In genomic region chr2:7029291-7030059, GRCh38 we compare ENCODE assay signal across 16 cellular contexts.
DNase-seq lines count a peak whose midpoint lies in the region; ATAC-seq and TF ChIP-seq lines count a peak whose summit lies in the region.
"Had no signal": no experiment of that assay in that cellular context is flagged by ENCODE, and none has a peak within 500 bp of the region (broad histone marks: within the 10 kb centered on the region; RNA-seq: fewer than 3 reads in every experiment).

No MANE protein-coding gene starts in this region.

- H3K27me3 ChIP-seq in CD4-positive, alpha-beta memory T cell (ENCODE audit: insufficient read depth, low read length): no peaks in the 10 kb centered on the region
- H3K27me3 ChIP-seq in gastroesophageal sphincter: no peaks in the 10 kb centered on the region
- H3K27me3 ChIP-seq: suprapubic skin had no signal

- H3K4me1 ChIP-seq in CD4-positive, alpha-beta memory T cell (ENCODE audit: insufficient read depth, low read length): peaks cover 12% of the 10 kb centered on the region
- peaks cover 0 to 34% (median 0%) of the 10 kb centered on the region in 3 donors for H3K4me1 ChIP-seq in gastroesophageal sphincter
- H3K4me1 ChIP-seq: suprapubic skin had no signal

- H3K4me3 Mint-ChIP-seq in CD4-positive, alpha-beta memory T cell: no peak overlapping the region
- H3K4me3 Mint-ChIP-seq in neural crest cell: no peak overlapping the region
- H3K4me3 Mint-ChIP-seq: CD14-positive monocyte had no signal

- peaks cover 43 to 58% of the 10 kb centered on the region in 2 donors for H3K36me3 Mint-ChIP-seq in CD4-positive, alpha-beta memory T cell
- H3K36me3 Mint-ChIP-seq in neural crest cell (ENCODE audit: low read depth): peaks cover 34% of the 10 kb centered on the region

- no peak overlapping the region for H3K27ac ChIP-seq in CD4-positive, alpha-beta memory T cell (ENCODE audit: low read depth, low read length)
- H3K27ac ChIP-seq in gastroesophageal sphincter: no peak overlapping the region
- H3K27ac ChIP-seq: suprapubic skin had no signal

- peaks cover 11 to 34% (median 21%) of the 10 kb centered on the region in 4 donors for H3K4me1 Mint-ChIP-seq in CD4-positive, alpha-beta memory T cell
- H3K4me1 Mint-ChIP-seq in neural crest cell: peaks cover 56% of the 10 kb centered on the region

- TF ChIP-seq CTCF in choroid plexus epithelial cell (conservative IDR thresholded peaks at IDR 0.05; ENCODE audit: low read depth, low read length): peak; percentile 38
- no peak for TF ChIP-seq CTCF in neural crest cell (conservative IDR thresholded peaks at IDR 0.05)
- peak in 1 of 4 experiments; percentile 19 for TF ChIP-seq CTCF in gastroesophageal sphincter (IDR thresholded peaks at IDR 0.05)

- intact Hi-C loops in CD4-positive, alpha-beta memory T cell (cut with micrococcal nuclease): no loop called here

- DNase-seq in CD4-positive, alpha-beta memory T cell: no peak
- peak; percentile 12 for DNase-seq in M059J (ENCODE audit: low read depth)
- peak; percentile 36 for DNase-seq in choroid plexus epithelial cell (ENCODE audit: low read depth)
- DNase-seq in neural crest cell (ENCODE audit: low read depth, low spot score): no peak
- DNase-seq in stimulated activated CD4-positive, alpha-beta T cell treated with anti-CD3 and anti-CD28 coated beads, Interleukin-4, amount 100 ng/mL, for 24 hours: no peak
- DNase-seq in NCI-H1048 (lab: John Stamatoyannopoulos, UW): no peak
- no peak for DNase-seq in NCI-H524 treated with DMSO at 0.1 percent for 48 hours (lab: John Stamatoyannopoulos, UW)
- DNase-seq: activated CD8-positive, alpha-beta memory T cell treated with anti-CD3 and anti-CD28 coated beads, Interleukin-2, amount 50 U/mL, for 4 hours; aorta; effector CD8-positive, alpha-beta T cell; foreskin melanocyte; GF-D8; NCI-H1694 treated with DMSO at 0.1 percent for 48 hours had no signal

- CTCF ChIA-PET in CD4-positive, alpha-beta memory T cell (lab: Charles Lee; ENCODE audit: partially characterized antibody): interaction anchor here (1.1 to 5.5 kb wide), 5 partner anchors 12 to 135 kb away, joined by 3 to 46 read pairs (median 4); no protein-coding TSS in a partner anchor

- 89% methylated on average over 3 of the region's 13 CpGs; no CpG with 5 or more reads in 1 of the 2 donors for WGBS in gastroesophageal sphincter (ENCODE audit: low coverage in 1 of 2), 2 donors

- no peak overlapping the region for H3K4me3 ChIP-seq in CD4-positive, alpha-beta memory T cell (ENCODE audit: low read length in 2 of 2)
- H3K4me3 ChIP-seq in choroid plexus epithelial cell (ENCODE audit: low read depth, low read length) (no peak overlapping the region), gastroesophageal sphincter (no peak overlapping the region)
- H3K4me3 ChIP-seq: suprapubic skin had no signal

- H3K9me3 ChIP-seq in CD4-positive, alpha-beta memory T cell (ENCODE audit: control insufficient read depth in 1 of 2, low read length in 2 of 2): no peaks in the 10 kb centered on the region
- H3K9me3 ChIP-seq in gastroesophageal sphincter: no peaks in the 10 kb centered on the region
- H3K9me3 ChIP-seq: suprapubic skin had no signal

- no peak for TF ChIP-seq EP300 in gastroesophageal sphincter (IDR thresholded peaks at IDR 0.05)

- POLR2A ChIA-PET in CD4-positive, alpha-beta memory T cell (lab: Charles Lee; ENCODE audit: partially characterized antibody): no interaction called here

- peak overlapping the region in 6 of 7 donors; percentile 24 to 92 (median 44) for H3K27ac Mint-ChIP-seq in CD4-positive, alpha-beta memory T cell
- peak overlapping the region; percentile 58 for H3K27ac Mint-ChIP-seq in neural crest cell (ENCODE audit: unreplicated experiment)

- no peak for ATAC-seq in gastroesophageal sphincter

- H3K27me3 Mint-ChIP-seq in CD4-positive, alpha-beta memory T cell: no peaks in the 10 kb centered on the region
- no peaks in the 10 kb centered on the region for H3K27me3 Mint-ChIP-seq in neural crest cell (ENCODE audit: low read depth)

- H3K36me3 ChIP-seq in CD4-positive, alpha-beta memory T cell (ENCODE audit: insufficient read depth, low read length): peaks cover 22% of the 10 kb centered on the region
- peaks cover 0 to 72% of the 10 kb centered on the region in 2 donors for H3K36me3 ChIP-seq in gastroesophageal sphincter

- TF ChIP-seq POLR2A in gastroesophageal sphincter (IDR thresholded peaks at IDR 0.05): no peak

- H3K9me3 Mint-ChIP-seq in CD4-positive, alpha-beta memory T cell: no peaks in the 10 kb centered on the region
- no peaks in the 10 kb centered on the region for H3K9me3 Mint-ChIP-seq in neural crest cell
- H3K9me3 Mint-ChIP-seq: CD14-positive monocyte had no signal

Comparison
In these comparisons a context has a peak if more than half of its experiments do, and no peak if none do; other contexts are left out.
1. DNase-seq: peak in M059J (single experiment) and choroid plexus epithelial cell (single experiment); none in CD4-positive, alpha-beta memory T cell (0 of 5), neural crest cell (single experiment), stimulated activated CD4-positive, alpha-beta T cell treated with anti-CD3 and anti-CD28 coated beads, Interleukin-4, amount 100 ng/mL, for 24 hours (single experiment), NCI-H1048 (single experiment) and NCI-H524 treated with DMSO at 0.1 percent for 48 hours (single experiment).